Comparison of ENCODE assay signal across 17 cellular contexts in the genomic region with DNA sequence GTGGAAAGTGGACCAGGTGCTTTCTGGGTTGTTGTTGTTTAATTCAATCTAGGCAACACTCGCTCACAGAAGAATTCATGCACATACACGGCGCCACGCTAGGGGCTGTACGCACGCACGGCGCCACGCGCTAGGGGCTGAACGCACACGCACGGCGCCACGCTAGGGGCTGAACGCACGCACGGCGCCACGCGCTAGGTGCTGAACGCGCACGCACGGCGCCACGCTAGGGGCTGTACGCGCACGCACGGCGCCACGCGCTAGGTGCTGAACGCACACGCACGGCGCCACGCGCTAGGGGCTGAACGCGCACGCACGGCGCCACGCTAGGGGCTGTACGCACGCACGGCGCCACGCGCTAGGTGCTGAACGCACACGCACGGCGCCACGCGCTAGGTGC.
"Had no signal": no experiment of that assay in that cellular context is flagged by ENCODE, and none has a peak within 500 bp of the region (broad histone marks: within the 10 kb centered on the region; RNA-seq: fewer than 3 reads in every experiment).

No MANE protein-coding gene starts in this region.

- ATAC-seq: activated CD4-positive, CD25-positive, alpha-beta regulatory T cell treated with anti-CD3 and anti-CD28 coated beads, Interleukin-2, amount 50 U/mL, for 24 hours; lower lobe of right lung; naive thymus-derived CD4-positive, alpha-beta T cell; stimulated activated naive CD8-positive, alpha-beta T cell treated with anti-CD3 and anti-CD28 coated beads, Interleukin-15, Interleukin-2, amounts not matched to agents 100 U/mL and 50 U/mL, for 24 hours had no signal

- H3K4me1 ChIP-seq: breast epithelium, prostate gland, uterus had no signal

- H3K9me3 ChIP-seq: breast epithelium, lower lobe of right lung, prostate gland, uterus had no signal

- DNase-seq: activated CD4-positive, alpha-beta T cell treated with anti-CD3 and anti-CD28 coated beads, Interleukin-2, amount 50 U/mL, for 4 hours; anterior cingulate cortex; foreskin melanocyte; lower lobe of right lung; naive thymus-derived CD4-positive, alpha-beta T cell; occipital lobe; stimulated activated CD4-positive, alpha-beta T cell treated with anti-CD3 and anti-CD28 coated beads, Interleukin-4, amount 100 ng/mL, for 1 hour; stimulated activated CD8-positive, alpha-beta memory T cell treated with anti-CD3 and anti-CD28 coated beads, Interleukin-4, amount 100 ng/mL, for 48 hours; stimulated activated naive CD8-positive, alpha-beta T cell treated with anti-CD3 and anti-CD28 coated beads, Interleukin-15, Interleukin-2, amounts not matched to agents 100 U/mL and 50 U/mL, for 24 hours; SW 1271; uterus had no signal

- FAIRE-seq: endothelial cell of umbilical vein had no signal

- H3K36me3 Mint-ChIP-seq: activated naive CD8-positive, alpha-beta T cell treated with anti-CD3 and anti-CD28 coated beads, Interleukin-2, amount 10 ng/mL, durations not matched to agents 7 days and 5 days; naive thymus-derived CD4-positive, alpha-beta T cell had no signal

- H3K36me3 ChIP-seq: breast epithelium, lower lobe of right lung, prostate gland, uterus had no signal

- H3K27me3 ChIP-seq: breast epithelium, uterus had no signal

- H3K4me3 ChIP-seq: breast epithelium, lower lobe of right lung, prostate gland, uterus had no signal

- H3K27ac Mint-ChIP-seq: T-helper 2 cell treated with Interferon-gamma antibody and Interleukin-4, amounts not matched to agents 5 μg/mL and 100 μg/mL, for 36 hours had no signal

- H3K4me3 Mint-ChIP-seq: T-helper 2 cell treated with Interferon-gamma antibody and Interleukin-4, amounts not matched to agents 5 μg/mL and 100 μg/mL, for 36 hours had no signal

- H3K27me3 Mint-ChIP-seq: activated naive CD8-positive, alpha-beta T cell treated with anti-CD3 and anti-CD28 coated beads, Interleukin-2, amount 10 ng/mL, durations not matched to agents 7 days and 5 days; naive thymus-derived CD4-positive, alpha-beta T cell had no signal

- H3K27ac ChIP-seq: prostate gland, uterus had no signal

- H3K9me3 Mint-ChIP-seq: activated naive CD8-positive, alpha-beta T cell treated with anti-CD3 and anti-CD28 coated beads, Interleukin-2, amount 10 ng/mL, durations not matched to agents 7 days and 5 days; naive thymus-derived CD4-positive, alpha-beta T cell; T-helper 2 cell treated with Interferon-gamma antibody and Interleukin-4, amounts not matched to agents 5 μg/mL and 100 μg/mL, for 36 hours had no signal
